ENCODE assay signal across 35 cellular contexts in genomic region chr1:14565076-14565475, GRCh38.
"Had no signal": no experiment of that assay in that cellular context is flagged by ENCODE, and none has a peak within 500 bp of the region (broad histone marks: within the 10 kb centered on the region; RNA-seq: fewer than 3 reads in every experiment).

No MANE protein-coding gene starts in this region.

- H3K4me1 Mint-ChIP-seq: activated B cell treated with CpG ODN at 0.5 μM for 24 hours; activated CD4-positive, alpha-beta T cell treated with anti-CD3 and anti-CD28 coated beads, Interleukin-2, amount 10 ng/mL, durations not matched to agents 24 days and 14 days; activated naive CD4-positive, alpha-beta T cell treated with anti-CD3 and anti-CD28 coated beads, Interleukin-2, amount 10 ng/mL, durations not matched to agents 7 days and 5 days; activated naive CD4-positive, alpha-beta T cell treated with anti-CD3 and anti-CD28 coated beads, Interleukin-2, amount 50 U/mL, for 24 hours; activated naive CD8-positive, alpha-beta T cell treated with anti-CD3 and anti-CD28 coated beads, Interleukin-2, amount 10 ng/mL, durations not matched to agents 7 days and 5 days; activated naive CD8-positive, alpha-beta T cell treated with anti-CD3 and anti-CD28 coated beads, Interleukin-2, amount 50 U/mL, for 24 hours; brain had no signal

- H3K4me1 ChIP-seq: ascending aorta had no signal

- H3K4me3 Mint-ChIP-seq: activated B cell treated with CpG ODN at 0.5 μM for 24 hours; activated CD4-positive, alpha-beta memory T cell treated with anti-CD3 and anti-CD28 coated beads for 36 hours; activated CD4-positive, alpha-beta T cell treated with anti-CD3 and anti-CD28 coated beads, Interleukin-2, amount 10 ng/mL, durations not matched to agents 24 days and 14 days; activated CD8-positive, alpha-beta T cell treated with anti-CD3 and anti-CD28 coated beads for 36 hours; activated naive CD4-positive, alpha-beta T cell treated with anti-CD3 and anti-CD28 coated beads, Interleukin-2, amount 10 ng/mL, durations not matched to agents 7 days and 5 days; activated naive CD4-positive, alpha-beta T cell treated with anti-CD3 and anti-CD28 coated beads, Interleukin-2, amount 50 U/mL, for 24 hours; activated naive CD8-positive, alpha-beta T cell; activated naive CD8-positive, alpha-beta T cell treated with anti-CD3 and anti-CD28 coated beads, Interleukin-2, amount 10 ng/mL, durations not matched to agents 7 days and 5 days; activated naive CD8-positive, alpha-beta T cell treated with anti-CD3 and anti-CD28 coated beads, Interleukin-2, amount 50 U/mL, for 24 hours; activated T-cell treated with anti-CD3 and anti-CD28 coated beads, Interleukin-2, amount 50 U/mL, for 4 hours; activated T-cell treated with anti-CD3 and anti-CD28 coated beads, Interleukin-2, amount 50 U/mL, for 72 hours; activated T-helper 1 cell treated with anti-CD3 and anti-CD28 coated beads, Interleukin-12 subunit alpha, Interleukin-12 subunit beta, Interleukin-2, Interleukin-4 antibody, amounts not matched to agents 30 ng/mL and 10 ng/mL and 1 ng/mL, durations not matched to agents 14 hours and 24 hours and 36 hours; brain; T-helper 1 cell treated with Interleukin-12 subunit alpha and Interleukin-12 subunit beta and Interleukin-4 antibody, amounts not matched to agents 30 μg/mL and 1 μg/mL, for 36 hours; T-helper 2 cell treated with Interferon-gamma antibody and Interleukin-4, amounts not matched to agents 5 μg/mL and 100 μg/mL, for 36 hours had no signal

- H3K27me3 Mint-ChIP-seq: activated naive CD4-positive, alpha-beta T cell treated with anti-CD3 and anti-CD28 coated beads, Interleukin-2, amount 10 ng/mL, durations not matched to agents 7 days and 5 days; brain had no signal

- H3K36me3 Mint-ChIP-seq: activated CD4-positive, alpha-beta memory T cell treated with anti-CD3 and anti-CD28 coated beads for 36 hours; activated naive CD4-positive, alpha-beta T cell treated with anti-CD3 and anti-CD28 coated beads, Interleukin-2, amount 10 ng/mL, durations not matched to agents 7 days and 5 days; activated naive CD4-positive, alpha-beta T cell treated with anti-CD3 and anti-CD28 coated beads, Interleukin-2, amount 50 U/mL, for 24 hours; activated naive CD8-positive, alpha-beta T cell; activated naive CD8-positive, alpha-beta T cell treated with anti-CD3 and anti-CD28 coated beads, Interleukin-2, amount 10 ng/mL, durations not matched to agents 7 days and 5 days had no signal

- ATAC-seq: activated CD8-positive, alpha-beta T cell treated with anti-CD3 and anti-CD28 coated beads for 36 hours; activated naive CD8-positive, alpha-beta T cell treated with anti-CD3 and anti-CD28 coated beads, Interleukin-2, amount 50 U/mL, for 24 hours; activated T-cell treated with anti-CD3 and anti-CD28 coated beads, Interleukin-2, amount 50 U/mL, for 4 hours; activated T-cell treated with anti-CD3 and anti-CD28 coated beads, Interleukin-2, amount 50 U/mL, for 72 hours had no signal

- H3K9me3 Mint-ChIP-seq: activated CD4-positive, alpha-beta T cell treated with anti-CD3 and anti-CD28 coated beads, Interleukin-2, amount 10 ng/mL, durations not matched to agents 24 days and 14 days; activated naive CD4-positive, alpha-beta T cell treated with anti-CD3 and anti-CD28 coated beads, Interleukin-2, amount 10 ng/mL, durations not matched to agents 7 days and 5 days; activated T-helper 1 cell treated with anti-CD3 and anti-CD28 coated beads, Interleukin-12 subunit alpha, Interleukin-12 subunit beta, Interleukin-2, Interleukin-4 antibody, amounts not matched to agents 30 ng/mL and 10 ng/mL and 1 ng/mL, durations not matched to agents 14 hours and 24 hours and 36 hours; T-helper 1 cell treated with Interleukin-12 subunit alpha and Interleukin-12 subunit beta and Interleukin-4 antibody, amounts not matched to agents 30 μg/mL and 1 μg/mL, for 36 hours had no signal

- H3K27me3 ChIP-seq: ascending aorta had no signal

- H3K4me3 ChIP-seq: ascending aorta had no signal

- FAIRE-seq: TTC549 had no signal

- H3K27ac ChIP-seq: ascending aorta, VCaP had no signal

- H3K36me3 ChIP-seq: ascending aorta had no signal

- H3K27ac Mint-ChIP-seq: activated B cell treated with CpG ODN at 0.5 μM for 24 hours; activated CD4-positive, alpha-beta memory T cell treated with anti-CD3 and anti-CD28 coated beads for 36 hours; activated CD4-positive, alpha-beta T cell treated with anti-CD3 and anti-CD28 coated beads, Interleukin-2, amount 10 ng/mL, durations not matched to agents 24 days and 14 days; activated CD8-positive, alpha-beta T cell treated with anti-CD3 and anti-CD28 coated beads for 36 hours; activated naive CD4-positive, alpha-beta T cell treated with anti-CD3 and anti-CD28 coated beads, Interleukin-2, amount 10 ng/mL, durations not matched to agents 7 days and 5 days; activated naive CD4-positive, alpha-beta T cell treated with anti-CD3 and anti-CD28 coated beads, Interleukin-2, amount 50 U/mL, for 24 hours; activated naive CD8-positive, alpha-beta T cell; activated naive CD8-positive, alpha-beta T cell treated with anti-CD3 and anti-CD28 coated beads, Interleukin-2, amount 10 ng/mL, durations not matched to agents 7 days and 5 days; activated naive CD8-positive, alpha-beta T cell treated with anti-CD3 and anti-CD28 coated beads, Interleukin-2, amount 50 U/mL, for 24 hours; activated T-cell treated with anti-CD3 and anti-CD28 coated beads, Interleukin-2, amount 50 U/mL, for 72 hours; activated T-helper 1 cell treated with anti-CD3 and anti-CD28 coated beads, Interleukin-12 subunit alpha, Interleukin-12 subunit beta, Interleukin-2, Interleukin-4 antibody, amounts not matched to agents 30 ng/mL and 10 ng/mL and 1 ng/mL, durations not matched to agents 14 hours and 24 hours and 36 hours; activated T-helper 2 cell treated with anti-CD3 and anti-CD28 coated beads, Interferon-gamma antibody, Interleukin-2, Interleukin-4, amounts not matched to agents 10 μg/mL and 5 μg/mL and 100 μg/mL, durations not matched to agents 14 hours and 24 hours and 36 hours; brain; T-helper 1 cell treated with Interleukin-12 subunit alpha and Interleukin-12 subunit beta and Interleukin-4 antibody, amounts not matched to agents 30 μg/mL and 1 μg/mL, for 36 hours; T-helper 2 cell treated with Interferon-gamma antibody and Interleukin-4, amounts not matched to agents 5 μg/mL and 100 μg/mL, for 36 hours had no signal

- DNase-seq: activated B cell treated with CpG ODN at 0.5 μM for 24 hours; activated CD4-positive, alpha-beta memory T cell treated with anti-CD3 and anti-CD28 coated beads for 36 hours; activated CD4-positive, alpha-beta T cell treated with anti-CD3 and anti-CD28 coated beads for 4 hours; activated CD4-positive, alpha-beta T cell treated with anti-CD3 and anti-CD28 coated beads, Interleukin-2, amount 10 ng/mL, durations not matched to agents 24 days and 14 days; activated CD4-positive, alpha-beta T cell treated with anti-CD3 and anti-CD28 coated beads, Interleukin-2, amount 50 U/mL, for 1 hour; activated CD4-positive, alpha-beta T cell treated with anti-CD3 and anti-CD28 coated beads, Interleukin-2, amount 50 U/mL, for 4 hours; activated CD4-positive, CD25-positive, alpha-beta regulatory T cell treated with anti-CD3 and anti-CD28 coated beads, Interleukin-2, amount 50 U/mL, for 72 hours; activated CD8-positive, alpha-beta memory T cell treated with anti-CD3 and anti-CD28 coated beads, Interleukin-2, amount 50 U/mL, for 4 hours; activated CD8-positive, alpha-beta T cell treated with anti-CD3 and anti-CD28 coated beads for 36 hours; activated effector memory CD4-positive, alpha-beta T cell treated with Interleukin-2 at 50 U/mL for 16 hours; activated gamma-delta T cell; activated naive CD4-positive, alpha-beta T cell treated with anti-CD3 and anti-CD28 coated beads, Interleukin-2, amount 10 ng/mL, durations not matched to agents 7 days and 5 days; activated naive CD4-positive, alpha-beta T cell treated with Interleukin-2 at 50 U/mL for 16 hours; activated naive CD8-positive, alpha-beta T cell treated with anti-CD3 and anti-CD28 coated beads, Interleukin-2, amount 10 ng/mL, durations not matched to agents 7 days and 5 days; activated naive CD8-positive, alpha-beta T cell treated with anti-CD3 and anti-CD28 coated beads, Interleukin-2, amount 50 U/mL, for 24 hours; activated T-cell treated with anti-CD3 and anti-CD28 coated beads for 4 hours; activated T-cell treated with anti-CD3 and anti-CD28 coated beads, Interleukin-2, amount 50 U/mL, for 1 hour; activated T-cell treated with anti-CD3 and anti-CD28 coated beads, Interleukin-2, amount 50 U/mL, for 4 hours; activated T-cell treated with anti-CD3 and anti-CD28 coated beads, Interleukin-2, amount 50 U/mL, for 72 hours; amygdala; anterior cingulate cortex; central memory CD4-positive, alpha-beta T cell; T-helper 1 cell; T-helper 2 cell; T-helper 9 cell had no signal
